ENCODE assay signal across 26 cellular contexts in genomic region chr3:142267269-142267668, GRCh38.
"Had no signal": no experiment of that assay in that cellular context is flagged by ENCODE, and none has a peak within 500 bp of the region (broad histone marks: within the 10 kb centered on the region; RNA-seq: fewer than 3 reads in every experiment).

No MANE protein-coding gene starts in this region.

- H3K36me3 Mint-ChIP-seq: mesothelial cell of epicardium, type B pancreatic cell had no signal

- H3K9me3 Mint-ChIP-seq: dendritic cell treated with granulocyte-macrophage colony-stimulating factor and Interleukin-4, amounts not matched to agents 40 ng/mL and 50 ng/mL, for 4 days; effector memory CD8-positive, alpha-beta T cell; type B pancreatic cell had no signal

- H3K4me1 Mint-ChIP-seq: mesothelial cell of epicardium had no signal

- H3K4me3 ChIP-seq: colonic mucosa, esophagus squamous epithelium, ovary, psoas muscle, skin epidermis, testis, tibial artery had no signal

- DNase-seq: central memory CD4-positive, alpha-beta T cell; colonic mucosa; effector memory CD8-positive, alpha-beta T cell; erythroblast; esophagus squamous epithelium; foreskin melanocyte; glutamatergic neuron; hypothalamus; mesenchymal stem cell; naive thymus-derived CD4-positive, alpha-beta T cell; occipital lobe; ovary; posterior cingulate gyrus; psoas muscle; right cardiac atrium; stimulated activated CD4-positive, alpha-beta T cell treated with anti-CD3 and anti-CD28 coated beads, Interleukin-15, amount 100 ng/mL, for 24 hours; stimulated activated CD4-positive, alpha-beta T cell treated with anti-CD3 and anti-CD28 coated beads, Interleukin-2, amount 100 ng/mL, for 48 hours; stimulated activated naive CD4-positive, alpha-beta T cell; substantia nigra; testis; tibial artery had no signal

- H3K27me3 ChIP-seq: colonic mucosa, esophagus squamous epithelium, ovary, testis, tibial artery had no signal

- H3K4me1 ChIP-seq: colonic mucosa, esophagus squamous epithelium, psoas muscle, testis, tibial artery had no signal

- H3K9me3 ChIP-seq: colonic mucosa, esophagus squamous epithelium, ovary, psoas muscle, testis, tibial artery had no signal

- H3K27ac Mint-ChIP-seq: dendritic cell treated with granulocyte-macrophage colony-stimulating factor and Interleukin-4, amounts not matched to agents 40 ng/mL and 50 ng/mL, for 4 days; mesothelial cell of epicardium; naive thymus-derived CD4-positive, alpha-beta T cell; type B pancreatic cell had no signal

- H3K4me3 Mint-ChIP-seq: dendritic cell treated with granulocyte-macrophage colony-stimulating factor and Interleukin-4, amounts not matched to agents 40 ng/mL and 50 ng/mL, for 4 days; effector memory CD8-positive, alpha-beta T cell; mesothelial cell of epicardium; naive thymus-derived CD4-positive, alpha-beta T cell; type B pancreatic cell had no signal

- ATAC-seq: effector memory CD8-positive, alpha-beta T cell; left lobe of liver; naive thymus-derived CD4-positive, alpha-beta T cell; psoas muscle; right cardiac atrium had no signal

- H3K27ac ChIP-seq: colonic mucosa, esophagus squamous epithelium, ovary, psoas muscle, skin epidermis, testis, tibial artery had no signal

- H3K36me3 ChIP-seq: colonic mucosa, esophagus squamous epithelium, ovary, tibial artery had no signal
